26 cellular contexts compared by ENCODE assay signal in the genomic region with DNA sequence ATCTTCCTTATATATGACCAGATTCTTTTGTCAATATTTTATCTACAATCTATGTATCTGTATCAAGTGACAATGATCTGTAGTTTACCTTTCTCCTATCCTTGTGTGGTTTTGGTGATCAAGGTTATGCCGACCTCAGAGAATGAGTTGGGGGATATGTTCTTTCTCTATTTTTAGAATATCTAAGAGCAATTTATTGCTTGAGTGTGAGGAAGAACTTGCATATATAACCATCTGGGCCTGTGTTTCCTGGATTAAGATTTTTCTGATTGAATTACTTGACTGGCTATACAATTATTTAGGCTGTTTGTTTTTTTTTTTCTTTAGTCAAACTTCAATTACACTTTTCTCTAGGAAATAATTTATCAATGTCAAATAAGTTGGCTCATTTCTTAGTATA.
"Had no signal": no experiment of that assay in that cellular context is flagged by ENCODE, and none has a peak within 500 bp of the region (broad histone marks: within the 10 kb centered on the region; RNA-seq: fewer than 3 reads in every experiment).

No MANE protein-coding gene starts in this region.

- H3K27ac ChIP-seq: colonic mucosa, epithelial cell of prostate, esophagus squamous epithelium, gastrocnemius medialis, heart right ventricle, left lung, lower lobe of right lung had no signal

- H3K27me3 Mint-ChIP-seq: dendritic cell treated with granulocyte-macrophage colony-stimulating factor and Interleukin-4, amounts not matched to agents 40 ng/mL and 50 ng/mL, for 4 days; effector memory CD8-positive, alpha-beta T cell; naive thymus-derived CD4-positive, alpha-beta T cell had no signal

- H3K4me3 ChIP-seq: colonic mucosa, esophagus squamous epithelium, gastrocnemius medialis, heart right ventricle, left lung, lower lobe of right lung had no signal

- DNase-seq: colonic mucosa; cortex of kidney; effector CD8-positive, alpha-beta T cell; effector memory CD8-positive, alpha-beta T cell; endodermal cell; erythroblast; esophagus squamous epithelium; foreskin fibroblast; foreskin melanocyte; gastrocnemius medialis; glutamatergic neuron; head of caudate nucleus; heart right ventricle; hippocampal formation; islet precursor cell; left cardiac atrium; left lung; left ventricle myocardium superior; lower lobe of right lung; mesenchymal stem cell; midbrain; naive thymus-derived CD4-positive, alpha-beta T cell had no signal

- H3K4me1 ChIP-seq: colonic mucosa, esophagus squamous epithelium, gastrocnemius medialis, heart right ventricle, left lung, lower lobe of right lung had no signal

- H3K9me3 ChIP-seq: colonic mucosa, esophagus squamous epithelium, gastrocnemius medialis, heart right ventricle, left lung, lower lobe of right lung had no signal

- H3K9me3 Mint-ChIP-seq: dendritic cell treated with granulocyte-macrophage colony-stimulating factor and Interleukin-4, amounts not matched to agents 40 ng/mL and 50 ng/mL, for 4 days; effector memory CD8-positive, alpha-beta T cell; endodermal cell had no signal

- H3K27ac Mint-ChIP-seq: dendritic cell treated with granulocyte-macrophage colony-stimulating factor and Interleukin-4, amounts not matched to agents 40 ng/mL and 50 ng/mL, for 4 days; endodermal cell; naive thymus-derived CD4-positive, alpha-beta T cell had no signal

- H3K4me3 Mint-ChIP-seq: dendritic cell treated with granulocyte-macrophage colony-stimulating factor and Interleukin-4, amounts not matched to agents 40 ng/mL and 50 ng/mL, for 4 days; effector memory CD8-positive, alpha-beta T cell; endodermal cell; naive thymus-derived CD4-positive, alpha-beta T cell had no signal

- FAIRE-seq: endometrium had no signal

- H3K27me3 ChIP-seq: colonic mucosa, esophagus squamous epithelium, gastrocnemius medialis, heart right ventricle, left lung had no signal

- ATAC-seq: effector memory CD8-positive, alpha-beta T cell; esophagus mucosa; gastrocnemius medialis; heart right ventricle; left cardiac atrium; left lung; left ventricle myocardium superior; lower lobe of right lung; naive thymus-derived CD4-positive, alpha-beta T cell had no signal

- H3K4me1 Mint-ChIP-seq: endodermal cell had no signal
